Comparison of ENCODE assay signal across 15 cellular contexts in the genomic region with DNA sequence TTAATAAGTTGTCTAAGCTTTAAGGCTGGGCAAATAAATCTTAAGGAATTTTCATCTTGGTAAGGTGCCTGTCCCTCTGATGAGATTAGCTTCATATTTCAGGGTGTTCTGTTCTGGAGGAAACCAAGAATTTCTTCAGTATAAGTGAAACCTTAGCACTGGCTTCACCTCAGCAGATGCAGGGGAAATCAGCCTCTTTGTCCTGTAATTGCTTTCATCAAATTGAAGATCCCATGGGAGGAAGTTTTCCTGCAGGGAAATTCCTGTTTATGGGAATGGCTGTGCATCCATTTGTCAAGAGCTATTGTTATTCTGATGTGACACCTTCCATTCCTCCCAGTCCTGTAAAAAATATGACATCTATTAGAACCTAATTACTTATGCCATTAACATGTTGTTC.
"Had no signal": no experiment of that assay in that cellular context is flagged by ENCODE, and none has a peak within 500 bp of the region (broad histone marks: within the 10 kb centered on the region; RNA-seq: fewer than 3 reads in every experiment).

No MANE protein-coding gene starts in this region.

- H3K36me3 ChIP-seq: ovary, transverse colon had no signal

- H3K9ac ChIP-seq: SK-N-SH had no signal

- H3K4me3 Mint-ChIP-seq: activated CD4-positive, alpha-beta memory T cell treated with anti-CD3 and anti-CD28 coated beads for 36 hours; activated CD4-positive, alpha-beta T cell treated with anti-CD3 and anti-CD28 coated beads for 36 hours; activated CD8-positive, alpha-beta memory T cell treated with anti-CD3 and anti-CD28 coated beads, Interleukin-2, amount 10 ng/mL, durations not matched to agents 7 days and 5 days; activated naive CD4-positive, alpha-beta T cell treated with anti-CD3 and anti-CD28 coated beads, Interleukin-2, amount 10 ng/mL, durations not matched to agents 7 days and 5 days; neural crest cell; stimulated activated effector memory CD8-positive, alpha-beta T cell treated with anti-CD3 and anti-CD28 coated beads, Interleukin-12 subunit alpha, Interleukin-12 subunit beta, amount 100 ng/mL, for 72 hours; T-cell had no signal

- H3K27me3 ChIP-seq: ovary, transverse colon had no signal

- H3K27ac Mint-ChIP-seq: activated CD4-positive, alpha-beta memory T cell treated with anti-CD3 and anti-CD28 coated beads for 36 hours; activated CD4-positive, alpha-beta T cell treated with anti-CD3 and anti-CD28 coated beads for 36 hours; activated CD8-positive, alpha-beta memory T cell treated with anti-CD3 and anti-CD28 coated beads, Interleukin-2, amount 10 ng/mL, durations not matched to agents 7 days and 5 days; activated naive CD4-positive, alpha-beta T cell treated with anti-CD3 and anti-CD28 coated beads, Interleukin-2, amount 10 ng/mL, durations not matched to agents 7 days and 5 days; stimulated activated effector memory CD8-positive, alpha-beta T cell treated with anti-CD3 and anti-CD28 coated beads, Interleukin-12 subunit alpha, Interleukin-12 subunit beta, amount 100 ng/mL, for 72 hours; T-cell had no signal

- DNase-seq: activated CD4-positive, alpha-beta memory T cell treated with anti-CD3 and anti-CD28 coated beads for 36 hours; activated CD4-positive, alpha-beta T cell treated with anti-CD3 and anti-CD28 coated beads for 36 hours; activated CD8-positive, alpha-beta memory T cell treated with anti-CD3 and anti-CD28 coated beads, Interleukin-2, amount 10 ng/mL, durations not matched to agents 7 days and 5 days; activated naive CD4-positive, alpha-beta T cell treated with anti-CD3 and anti-CD28 coated beads, Interleukin-2, amount 10 ng/mL, durations not matched to agents 7 days and 5 days; activated T-cell treated with anti-CD3 and anti-CD28 coated beads, Interleukin-2, amount 50 U/mL, for 1 hour; foreskin melanocyte; ovary; SK-N-SH; T-cell; T-helper 9 cell; transverse colon had no signal

- H3K4me3 ChIP-seq: ovary, transverse colon had no signal

- H3K27ac ChIP-seq: ovary, transverse colon, VCaP had no signal

- ATAC-seq: activated CD4-positive, alpha-beta T cell treated with anti-CD3 and anti-CD28 coated beads for 36 hours; activated CD8-positive, alpha-beta memory T cell treated with anti-CD3 and anti-CD28 coated beads, Interleukin-2, amount 10 ng/mL, durations not matched to agents 7 days and 5 days; left lobe of liver; stimulated activated effector memory CD8-positive, alpha-beta T cell treated with anti-CD3 and anti-CD28 coated beads, Interleukin-12 subunit alpha, Interleukin-12 subunit beta, amount 100 ng/mL, for 72 hours; T-cell had no signal

- H3K27me3 Mint-ChIP-seq: activated CD4-positive, alpha-beta memory T cell treated with anti-CD3 and anti-CD28 coated beads for 36 hours; activated CD4-positive, alpha-beta T cell treated with anti-CD3 and anti-CD28 coated beads for 36 hours; activated CD8-positive, alpha-beta memory T cell treated with anti-CD3 and anti-CD28 coated beads, Interleukin-2, amount 10 ng/mL, durations not matched to agents 7 days and 5 days; activated naive CD4-positive, alpha-beta T cell treated with anti-CD3 and anti-CD28 coated beads, Interleukin-2, amount 10 ng/mL, durations not matched to agents 7 days and 5 days; T-cell had no signal

- H3K9me3 ChIP-seq: ovary, SK-N-SH, transverse colon had no signal

- H3K36me3 Mint-ChIP-seq: activated CD4-positive, alpha-beta memory T cell treated with anti-CD3 and anti-CD28 coated beads for 36 hours; activated CD8-positive, alpha-beta memory T cell treated with anti-CD3 and anti-CD28 coated beads, Interleukin-2, amount 10 ng/mL, durations not matched to agents 7 days and 5 days; activated naive CD4-positive, alpha-beta T cell treated with anti-CD3 and anti-CD28 coated beads, Interleukin-2, amount 10 ng/mL, durations not matched to agents 7 days and 5 days; stimulated activated effector memory CD8-positive, alpha-beta T cell treated with anti-CD3 and anti-CD28 coated beads, Interleukin-12 subunit alpha, Interleukin-12 subunit beta, amount 100 ng/mL, for 72 hours; T-cell had no signal

- H3K4me1 Mint-ChIP-seq: activated CD4-positive, alpha-beta T cell treated with anti-CD3 and anti-CD28 coated beads for 36 hours; activated CD8-positive, alpha-beta memory T cell treated with anti-CD3 and anti-CD28 coated beads, Interleukin-2, amount 10 ng/mL, durations not matched to agents 7 days and 5 days; activated naive CD4-positive, alpha-beta T cell treated with anti-CD3 and anti-CD28 coated beads, Interleukin-2, amount 10 ng/mL, durations not matched to agents 7 days and 5 days; stimulated activated effector memory CD8-positive, alpha-beta T cell treated with anti-CD3 and anti-CD28 coated beads, Interleukin-12 subunit alpha, Interleukin-12 subunit beta, amount 100 ng/mL, for 72 hours; T-cell had no signal
